Comparison of ENCODE assay signal across 6 cellular contexts in genomic region chr16:10138881-10139280, GRCh38. TPM values are rescaled to one million over a fixed set of nuclear protein-coding genes. Genes with fewer than 3 reads are reported as not detected.
"Had no signal": no experiment of that assay in that cellular context is flagged by ENCODE, and none has a peak within 500 bp of the region (broad histone marks: within the 10 kb centered on the region; RNA-seq: fewer than 3 reads in every experiment).

No MANE protein-coding gene starts in this region.

- ATAC-seq: GM23338, K562 had no signal

- H3K4me3 ChIP-seq: GM23338, K562 had no signal

- H3K4me2 ChIP-seq: GM23338 had no signal

- H2AFZ ChIP-seq: GM23338 had no signal

- DNase-seq: H9, HCEC 1CT, IMR-90 had no signal

RNA-seq across cellular contexts. Expression of gene GRIN2A, which starts 43.3 kb away (rescaled TPM):
- total RNA-seq: HT-29, K562 had no signal
- polyA plus RNA-seq: IMR-90, K562 had no signal
